ENCODE assay signal across 23 cellular contexts in the genomic region with DNA sequence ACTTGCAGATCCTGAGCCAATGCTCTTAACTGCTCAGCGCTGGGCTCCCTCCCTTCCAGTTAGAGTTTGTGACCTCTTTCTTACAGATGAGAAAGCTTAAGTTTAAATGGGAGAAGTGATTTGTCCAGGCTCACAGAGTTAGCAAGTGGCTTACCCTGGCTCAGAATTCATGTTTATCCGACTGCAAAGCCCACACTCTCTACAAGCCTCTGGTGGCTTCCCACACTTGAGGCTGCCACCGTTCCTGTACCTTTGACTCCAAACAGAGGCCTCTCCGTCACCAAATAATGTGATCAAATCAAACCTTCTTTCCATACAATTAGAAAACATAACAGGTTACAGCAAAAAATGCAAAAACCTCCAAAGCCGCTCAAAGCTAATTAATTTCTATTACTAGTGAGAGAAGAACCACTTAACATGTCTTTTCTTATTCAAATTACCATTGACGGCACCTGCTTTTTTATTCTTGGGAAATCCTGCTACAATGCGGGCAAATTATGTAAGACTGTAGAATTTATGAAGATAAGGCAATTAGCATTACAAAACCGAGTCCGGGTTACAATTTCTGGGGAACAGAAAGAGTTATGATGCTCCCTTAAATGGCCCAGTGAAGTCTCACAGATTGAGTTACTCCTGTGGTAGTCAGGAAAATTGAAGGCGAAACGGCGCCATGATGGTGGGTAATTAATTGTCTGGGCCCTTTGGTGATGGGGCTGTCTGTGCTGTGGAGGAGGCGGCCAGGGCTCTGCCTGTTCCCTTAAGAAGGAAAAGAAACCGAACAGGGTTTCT.
"Had no signal": no experiment of that assay in that cellular context is flagged by ENCODE, and none has a peak within 500 bp of the region (broad histone marks: within the 10 kb centered on the region; RNA-seq: fewer than 3 reads in every experiment).

No MANE protein-coding gene starts in this region.

- DNase-seq: activated CD4-positive, alpha-beta memory T cell treated with anti-CD3 and anti-CD28 coated beads, Interleukin-2, amount 10 ng/mL, durations not matched to agents 7 days and 5 days; activated CD4-positive, alpha-beta T cell treated with anti-CD3 and anti-CD28 coated beads for 48 hours; activated CD4-positive, CD25-positive, alpha-beta regulatory T cell; activated naive CD4-positive, alpha-beta T cell treated with anti-CD3 and anti-CD28 coated beads, Interleukin-2, amount 10 ng/mL, durations not matched to agents 7 days and 5 days; activated naive CD8-positive, alpha-beta T cell treated with anti-CD3 and anti-CD28 coated beads, Interleukin-2, amount 50 U/mL, for 24 hours; activated T-cell treated with anti-CD3 and anti-CD28 coated beads, Interleukin-2, amount 50 U/mL, for 1 hour; anterior cingulate cortex; brain microvascular endothelial cell; central memory CD4-positive, alpha-beta T cell; colonic mucosa; erythroblast; heart left ventricle; midbrain; occipital lobe; retina; spleen; stimulated activated CD4-positive, alpha-beta T cell treated with anti-CD3 and anti-CD28 coated beads, Interleukin-4, amount 100 ng/mL, for 4 hours; testis; upper lobe of left lung had no signal

- H3K9me3 ChIP-seq: colonic mucosa, testis had no signal

- H3K27ac Mint-ChIP-seq: activated CD4-positive, alpha-beta memory T cell treated with anti-CD3 and anti-CD28 coated beads, Interleukin-2, amount 10 ng/mL, durations not matched to agents 7 days and 5 days; activated naive CD4-positive, alpha-beta T cell treated with anti-CD3 and anti-CD28 coated beads, Interleukin-2, amount 10 ng/mL, durations not matched to agents 7 days and 5 days; activated naive CD8-positive, alpha-beta T cell treated with anti-CD3 and anti-CD28 coated beads, Interleukin-2, amount 50 U/mL, for 24 hours; nephron; stimulated activated memory B cell treated with anti-CD40 and anti-IgM and Interleukin-4, amounts not matched to agents 10 μg/mL and 1 μg/mL and 100 μg/mL, for 72 hours; T-helper 2 cell treated with Interferon-gamma antibody and Interleukin-4, amounts not matched to agents 5 μg/mL and 100 μg/mL, for 36 hours had no signal

- H3K4me1 ChIP-seq: colonic mucosa, gastroesophageal sphincter, heart left ventricle, spleen, testis, upper lobe of left lung had no signal

- H3K36me3 ChIP-seq: brain microvascular endothelial cell, colonic mucosa, gastroesophageal sphincter, heart left ventricle, spleen, upper lobe of left lung had no signal

- H3K27me3 ChIP-seq: brain microvascular endothelial cell, colonic mucosa, testis, upper lobe of left lung had no signal

- ATAC-seq: activated naive CD8-positive, alpha-beta T cell treated with anti-CD3 and anti-CD28 coated beads, Interleukin-2, amount 50 U/mL, for 24 hours; gastroesophageal sphincter; heart left ventricle; stimulated activated memory B cell treated with anti-CD40 and anti-IgM and Interleukin-4, amounts not matched to agents 10 μg/mL and 1 μg/mL and 100 μg/mL, for 72 hours had no signal

- H3K4me3 ChIP-seq: colonic mucosa, gastroesophageal sphincter, heart left ventricle, spleen, testis, upper lobe of left lung had no signal

- H3K4me3 Mint-ChIP-seq: activated CD4-positive, alpha-beta memory T cell treated with anti-CD3 and anti-CD28 coated beads, Interleukin-2, amount 10 ng/mL, durations not matched to agents 7 days and 5 days; activated naive CD4-positive, alpha-beta T cell treated with anti-CD3 and anti-CD28 coated beads, Interleukin-2, amount 10 ng/mL, durations not matched to agents 7 days and 5 days; activated naive CD8-positive, alpha-beta T cell treated with anti-CD3 and anti-CD28 coated beads, Interleukin-2, amount 50 U/mL, for 24 hours; nephron; stimulated activated memory B cell treated with anti-CD40 and anti-IgM and Interleukin-4, amounts not matched to agents 10 μg/mL and 1 μg/mL and 100 μg/mL, for 72 hours; T-helper 2 cell treated with Interferon-gamma antibody and Interleukin-4, amounts not matched to agents 5 μg/mL and 100 μg/mL, for 36 hours had no signal

- H3K4me1 Mint-ChIP-seq: activated CD4-positive, alpha-beta memory T cell treated with anti-CD3 and anti-CD28 coated beads, Interleukin-2, amount 10 ng/mL, durations not matched to agents 7 days and 5 days; activated naive CD4-positive, alpha-beta T cell treated with anti-CD3 and anti-CD28 coated beads, Interleukin-2, amount 10 ng/mL, durations not matched to agents 7 days and 5 days; activated naive CD8-positive, alpha-beta T cell treated with anti-CD3 and anti-CD28 coated beads, Interleukin-2, amount 50 U/mL, for 24 hours; nephron; stimulated activated memory B cell treated with anti-CD40 and anti-IgM and Interleukin-4, amounts not matched to agents 10 μg/mL and 1 μg/mL and 100 μg/mL, for 72 hours had no signal

- H3K27ac ChIP-seq: brain microvascular endothelial cell, colonic mucosa, gastroesophageal sphincter, heart left ventricle, spleen, testis, upper lobe of left lung had no signal

- H3K36me3 Mint-ChIP-seq: activated naive CD4-positive, alpha-beta T cell treated with anti-CD3 and anti-CD28 coated beads, Interleukin-2, amount 10 ng/mL, durations not matched to agents 7 days and 5 days had no signal
